In genomic region chr20:14960837-14961236, GRCh38 we compare ENCODE assay signal across 36 cellular contexts.
"Had no signal": no experiment of that assay in that cellular context is flagged by ENCODE, and none has a peak within 500 bp of the region (broad histone marks: within the 10 kb centered on the region; RNA-seq: fewer than 3 reads in every experiment).

No MANE protein-coding gene starts in this region.

- H3K36me3 ChIP-seq: Peyer's patch had no signal

- H3K27ac Mint-ChIP-seq: activated B cell treated with CpG ODN at 0.5 μM for 24 hours; activated CD4-positive, alpha-beta memory T cell treated with anti-CD3 and anti-CD28 coated beads for 36 hours; activated naive CD4-positive, alpha-beta T cell treated with anti-CD3 and anti-CD28 coated beads, Interleukin-2, amount 10 ng/mL, durations not matched to agents 7 days and 5 days; activated naive CD8-positive, alpha-beta T cell; activated naive CD8-positive, alpha-beta T cell treated with anti-CD3 and anti-CD28 coated beads, Interleukin-2, amount 50 U/mL, for 24 hours; brain had no signal

- H3K4me3 ChIP-seq: K562, Peyer's patch had no signal

- ATAC-seq: activated naive CD8-positive, alpha-beta T cell treated with anti-CD3 and anti-CD28 coated beads, Interleukin-2, amount 50 U/mL, for 24 hours; K562; PC-3 had no signal

- H3K9me3 ChIP-seq: Peyer's patch had no signal

- H3K4me1 Mint-ChIP-seq: activated B cell treated with CpG ODN at 0.5 μM for 24 hours; activated naive CD4-positive, alpha-beta T cell treated with anti-CD3 and anti-CD28 coated beads, Interleukin-2, amount 10 ng/mL, durations not matched to agents 7 days and 5 days; activated naive CD8-positive, alpha-beta T cell treated with anti-CD3 and anti-CD28 coated beads, Interleukin-2, amount 50 U/mL, for 24 hours had no signal

- H3K36me3 Mint-ChIP-seq: activated CD4-positive, alpha-beta memory T cell treated with anti-CD3 and anti-CD28 coated beads for 36 hours; activated naive CD4-positive, alpha-beta T cell treated with anti-CD3 and anti-CD28 coated beads, Interleukin-2, amount 10 ng/mL, durations not matched to agents 7 days and 5 days; activated naive CD8-positive, alpha-beta T cell; brain had no signal

- H3K27me3 Mint-ChIP-seq: activated CD4-positive, alpha-beta memory T cell treated with anti-CD3 and anti-CD28 coated beads for 36 hours; activated naive CD4-positive, alpha-beta T cell treated with anti-CD3 and anti-CD28 coated beads, Interleukin-2, amount 10 ng/mL, durations not matched to agents 7 days and 5 days; activated naive CD8-positive, alpha-beta T cell; activated naive CD8-positive, alpha-beta T cell treated with anti-CD3 and anti-CD28 coated beads, Interleukin-2, amount 50 U/mL, for 24 hours; brain had no signal

- H3K4me1 ChIP-seq: Peyer's patch had no signal

- DNase-seq: activated B cell treated with CpG ODN at 0.5 μM for 24 hours; activated CD4-positive, alpha-beta memory T cell treated with anti-CD3 and anti-CD28 coated beads for 36 hours; activated CD4-positive, alpha-beta T cell treated with anti-CD3 and anti-CD28 coated beads for 4 hours; activated CD4-positive, alpha-beta T cell treated with anti-CD3 and anti-CD28 coated beads, Interleukin-2, amount 50 U/mL, for 1 hour; activated CD4-positive, CD25-positive, alpha-beta regulatory T cell treated with anti-CD3 and anti-CD28 coated beads, Interleukin-2, amount 50 U/mL, for 72 hours; activated CD8-positive, alpha-beta memory T cell treated with anti-CD3 and anti-CD28 coated beads, Interleukin-2, amount 50 U/mL, for 4 hours; activated effector memory CD4-positive, alpha-beta T cell treated with Interleukin-2 at 50 U/mL for 16 hours; activated naive CD4-positive, alpha-beta T cell treated with anti-CD3 and anti-CD28 coated beads, Interleukin-2, amount 10 ng/mL, durations not matched to agents 7 days and 5 days; activated naive CD8-positive, alpha-beta T cell treated with anti-CD3 and anti-CD28 coated beads, Interleukin-2, amount 50 U/mL, for 24 hours; activated T-cell treated with anti-CD3 and anti-CD28 coated beads for 4 hours; activated T-cell treated with anti-CD3 and anti-CD28 coated beads, Interleukin-2, amount 50 U/mL, for 48 hours; anterior cingulate cortex; central memory CD4-positive, alpha-beta T cell; Karpas-422; NCI-H1092 treated with DMSO at 0.1 percent for 48 hours; NCI-H1417; NCI-H146; NCI-H187; NCI-H2029 treated with DMSO at 0.1 percent for 48 hours; NCI-H2171 treated with DMSO at 0.1 percent for 48 hours; NCI-H2227 treated with DMSO at 0.1 percent for 48 hours; NCI-H446; NCI-H524; NCI-H69; NCI-H82; PC-3; Peyer's patch; Right ventricle myocardium superior; SW 1271; T-helper 1 cell; T-helper 2 cell; T-helper 9 cell had no signal

- H3K27ac ChIP-seq: Peyer's patch, VCaP had no signal

- H3K4me3 Mint-ChIP-seq: activated B cell treated with CpG ODN at 0.5 μM for 24 hours; activated CD4-positive, alpha-beta memory T cell treated with anti-CD3 and anti-CD28 coated beads for 36 hours; activated naive CD4-positive, alpha-beta T cell treated with anti-CD3 and anti-CD28 coated beads, Interleukin-2, amount 10 ng/mL, durations not matched to agents 7 days and 5 days; activated naive CD8-positive, alpha-beta T cell; activated naive CD8-positive, alpha-beta T cell treated with anti-CD3 and anti-CD28 coated beads, Interleukin-2, amount 50 U/mL, for 24 hours; brain had no signal

- H3K27me3 ChIP-seq: Peyer's patch had no signal

- H3K9me3 Mint-ChIP-seq: activated B cell treated with CpG ODN at 0.5 μM for 24 hours had no signal
